In genomic region chr2:232310690-232311089, GRCh38 we compare ENCODE assay signal across 18 cellular contexts.
DNase-seq lines count a peak whose midpoint lies in the region; ATAC-seq, FAIRE-seq and TF ChIP-seq lines count a peak whose summit lies in the region.
"Had no signal": no experiment of that assay in that cellular context is flagged by ENCODE, and none has a peak within 500 bp of the region (broad histone marks: within the 10 kb centered on the region; RNA-seq: fewer than 3 reads in every experiment).

No MANE protein-coding gene starts in this region.

- H3K9me1 ChIP-seq in keratinocyte (ENCODE audit: control insufficient read depth, extremely low read depth, insufficient read depth, low read length), result peaks cover 3% of the 10 kb centered on the region

- H3K9me2 ChIP-seq in OCI-LY7 (ENCODE audit: insufficient read depth, low read length), result no peaks in the 10 kb centered on the region

- H3K36me3 ChIP-seq in left ventricle myocardium inferior (peaks cover 6% of the 10 kb centered on the region), keratinocyte (ENCODE audit: control insufficient read depth in 2 of 2, extremely low read depth in 1 of 2, insufficient read depth in 2 of 2, low read length in 2 of 2) (peaks cover 0 to 4% of the 10 kb centered on the region in 2 experiments), OCI-LY7 (ENCODE audit: insufficient read depth, low read length) (no peaks in the 10 kb centered on the region; the same call in 1 of the 2 replicates)
- H3K36me3 ChIP-seq: colonic mucosa, Peyer's patch had no signal

- H4K20me1 ChIP-seq in keratinocyte (ENCODE audit: control insufficient read depth, extremely low read depth, insufficient read depth, low read length) (no peaks in the 10 kb centered on the region), OCI-LY7 (ENCODE audit: insufficient read depth, low read length) (no peaks in the 10 kb centered on the region)

- H3K4me2 ChIP-seq in keratinocyte (ENCODE audit: control insufficient read depth, extremely low read depth, insufficient read depth, low read depth, low read length) (no peak overlapping the region), OCI-LY7 (ENCODE audit: low read length) (no peak overlapping the region)

- H3K79me2 ChIP-seq in keratinocyte (ENCODE audit: control insufficient read depth, insufficient read depth, low read length) (no peaks in the 10 kb centered on the region), OCI-LY7 (ENCODE audit: insufficient read depth, low read depth, low read length) (no peaks in the 10 kb centered on the region)

- peaks cover 61% of the 10 kb centered on the region for H3K4me1 Mint-ChIP-seq in activated CD8-positive, alpha-beta memory T cell treated with anti-CD3 and anti-CD28 coated beads, Interleukin-2, amount 10 ng/mL, durations not matched to agents 7 days and 5 days

- peaks cover 23% of the 10 kb centered on the region for H3K36me3 Mint-ChIP-seq in activated CD8-positive, alpha-beta memory T cell treated with anti-CD3 and anti-CD28 coated beads, Interleukin-2, amount 10 ng/mL, durations not matched to agents 7 days and 5 days

- intact Hi-C loops in Right ventricle myocardium inferior (cut with DNase I) (no loop called here), left ventricle myocardium inferior (cut with micrococcal nuclease) (no loop called here), OCI-LY7 (cut with micrococcal nuclease; ENCODE audit: unreplicated experiment) (no loop called here)

- no peak overlapping the region for H3K4me3 Mint-ChIP-seq in activated CD8-positive, alpha-beta memory T cell treated with anti-CD3 and anti-CD28 coated beads, Interleukin-2, amount 10 ng/mL, durations not matched to agents 7 days and 5 days

- H3K27ac ChIP-seq in left ventricle myocardium inferior (replicated peaks) (no peak overlapping the region), keratinocyte (ENCODE audit: control insufficient read depth, insufficient read depth, low read length) (no peak overlapping the region), OCI-LY7 (ENCODE audit: low read depth, low read length, poor library complexity, severe bottlenecking) (no peak overlapping the region)
- H3K27ac ChIP-seq: colonic mucosa, epithelial cell of prostate, sigmoid colon, VCaP had no signal

- H3K4me1 ChIP-seq in left ventricle myocardium inferior (peaks cover 11% of the 10 kb centered on the region), keratinocyte (ENCODE audit: control insufficient read depth, extremely low read depth, insufficient read depth, low read length) (peaks cover 31% of the 10 kb centered on the region), OCI-LY7 (ENCODE audit: insufficient read depth, low read length, poor library complexity, severe bottlenecking) (no peaks in the 10 kb centered on the region)
- H3K4me1 ChIP-seq: colonic mucosa had no signal

- DNase-seq in Right ventricle myocardium inferior (ENCODE audit: missing footprints) (no peak), left ventricle myocardium inferior (no peak), keratinocyte (ENCODE audit: low read depth, low spot score) (no peak), OCI-LY7 (ENCODE audit: low spot score) (no peak), GM10266 (ENCODE audit: extremely low spot score) (no peak), NCI-H2107 treated with DMSO at 0.1 percent for 48 hours (lab: John Stamatoyannopoulos, UW; ENCODE audit: unreplicated experiment) (no peak)
- no peak for DNase-seq in activated CD8-positive, alpha-beta memory T cell treated with anti-CD3 and anti-CD28 coated beads, Interleukin-2, amount 10 ng/mL, durations not matched to agents 7 days and 5 days
- DNase-seq: colonic mucosa, glutamatergic neuron, NCI-H748 treated with DMSO at 0.1 percent for 48 hours, sigmoid colon had no signal

- ATAC-seq in Right ventricle myocardium inferior (peak; percentile 64), GM18502 (IDR thresholded peaks at IDR 0.05; ENCODE audit: poor library complexity, unreplicated experiment) (no peak)
- no peak for ATAC-seq in activated CD8-positive, alpha-beta memory T cell treated with anti-CD3 and anti-CD28 coated beads, Interleukin-2, amount 10 ng/mL, durations not matched to agents 7 days and 5 days
- ATAC-seq: HepG2 had no signal

- H3K9ac ChIP-seq in keratinocyte (ENCODE audit: control insufficient read depth, extremely low read depth, insufficient read depth, low read length), result no peak overlapping the region

- TF ChIP-seq CTCF in left ventricle myocardium inferior (IDR thresholded peaks at IDR 0.05; ENCODE audit: borderline replicate concordance), result no peak
- TF ChIP-seq CTCF in keratinocyte (optimal IDR thresholded peaks at IDR 0.05 in 1 of 3, IDR thresholded peaks at IDR 0.05 in 1 of 3, conservative IDR thresholded peaks at IDR 0.05 in 1 of 3; ENCODE audit: extremely low read depth in 1 of 3, insufficient read depth in 2 of 3, low read length in 3 of 3), result no peak
- TF ChIP-seq CTCF in OCI-LY7 (conservative IDR thresholded peaks at IDR 0.05; ENCODE audit: low read length), result no peak
- TF ChIP-seq CTCF in GM10266 (IDR thresholded peaks at IDR 0.05; ENCODE audit: control insufficient read depth, insufficient read depth, low read depth, missing control alignments), result no peak

- POLR2A ChIA-PET in OCI-LY7 (lab: Charles Lee), result interaction anchor here (0.5 kb wide), 2 partner anchors 231 to 1726 kb away, joined by 3 to 4 read pairs; no protein-coding TSS in a partner anchor

- no peaks in the 10 kb centered on the region for H3K27me3 Mint-ChIP-seq in activated CD8-positive, alpha-beta memory T cell treated with anti-CD3 and anti-CD28 coated beads, Interleukin-2, amount 10 ng/mL, durations not matched to agents 7 days and 5 days

- peaks cover 5% of the 10 kb centered on the region for H3K9me3 Mint-ChIP-seq in activated CD8-positive, alpha-beta memory T cell treated with anti-CD3 and anti-CD28 coated beads, Interleukin-2, amount 10 ng/mL, durations not matched to agents 7 days and 5 days (ENCODE audit: low read depth)

- dilution Hi-C loops in keratinocyte (cut with MboI; ENCODE audit: extremely low pct_ligation_motif_present, low sequenced_read_pairs), result no loop called here

- no TSS peak for BruUV-seq in OCI-LY7 (replicated peaks; lab: Mats Ljungman, UMichigan)

- H3K9me3 ChIP-seq in left ventricle myocardium inferior (replicated peaks) (peaks cover 20% of the 10 kb centered on the region), keratinocyte (ENCODE audit: control insufficient read depth, low read depth, low read length) (no peaks in the 10 kb centered on the region), OCI-LY7 (ENCODE audit: low read length) (peaks cover 16% of the 10 kb centered on the region; the same call in 1 of the 2 replicates)
- H3K9me3 ChIP-seq: colonic mucosa had no signal

- CTCF ChIA-PET in activated CD8-positive, alpha-beta memory T cell treated with anti-CD3 and anti-CD28 coated beads, Interleukin-2, amount 10 ng/mL, durations not matched to agents 7 days and 5 days (lab: Charles Lee), result interaction anchor here (0.9 to 2.8 kb wide), 7 partner anchors 11 to 128 kb away, joined by 3 to 15 read pairs (median 4); no protein-coding TSS in a partner anchor
- CTCF ChIA-PET in OCI-LY7 (lab: Charles Lee; ENCODE audit: unreplicated experiment), result no interaction called here

- H3K4me3 ChIP-seq in left ventricle myocardium inferior (no peak overlapping the region), keratinocyte (ENCODE audit: control insufficient read depth in 2 of 3, extremely low read depth in 1 of 3, insufficient read depth in 2 of 3, low read depth in 1 of 3, low read length in 3 of 3) (no peak overlapping the region), OCI-LY7 (ENCODE audit: low read depth, low read length, poor library complexity, severe bottlenecking) (no peak overlapping the region)
- H3K4me3 ChIP-seq: colonic mucosa, Peyer's patch, sigmoid colon had no signal

- no peak overlapping the region for H2AFZ ChIP-seq in keratinocyte (ENCODE audit: control insufficient read depth, low read length)
- no peak overlapping the region for H2AFZ ChIP-seq in OCI-LY7 (ENCODE audit: low read length)

- H3K27me3 ChIP-seq in left ventricle myocardium inferior (ENCODE audit: low read depth) (no peaks in the 10 kb centered on the region), keratinocyte (ENCODE audit: control insufficient read depth, extremely low read depth, insufficient read depth, low read length) (no peaks in the 10 kb centered on the region)
- H3K27me3 ChIP-seq: colonic mucosa, Peyer's patch, sigmoid colon had no signal

- peak; percentile 9 for FAIRE-seq in keratinocyte (lab: Jason Lieb, UNC)
- FAIRE-seq: astrocyte, HepG2, urothelium cell line had no signal

- H3K27ac Mint-ChIP-seq in activated CD8-positive, alpha-beta memory T cell treated with anti-CD3 and anti-CD28 coated beads, Interleukin-2, amount 10 ng/mL, durations not matched to agents 7 days and 5 days, result peak overlapping the region; percentile 82
